Comparison of ENCODE assay signal across 18 cellular contexts in the genomic region with DNA sequence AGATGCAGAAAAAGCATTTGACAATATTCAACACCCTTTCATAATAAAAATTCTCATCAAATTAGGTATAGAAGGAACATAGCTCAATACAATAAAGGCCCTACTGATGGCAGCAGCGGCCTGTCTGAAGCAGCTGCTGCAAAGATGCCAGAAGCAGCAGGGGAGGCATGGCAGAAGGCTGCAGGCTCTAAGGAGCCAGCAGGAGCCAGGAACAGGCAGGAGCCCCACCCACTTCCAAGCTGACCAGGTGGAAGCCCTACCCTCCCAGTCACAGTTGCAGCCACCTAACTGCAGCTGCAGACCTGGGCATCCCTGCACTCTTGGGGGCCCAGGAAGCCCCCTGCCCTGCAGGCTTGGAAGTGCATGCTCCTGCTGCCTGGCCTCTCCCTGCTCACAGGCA. TPM values are rescaled to one million over a fixed set of nuclear protein-coding genes. Genes with fewer than 3 reads are reported as not detected.
DNase-seq lines count a peak whose midpoint lies in the region; ATAC-seq and TF ChIP-seq lines count a peak whose summit lies in the region.
"Had no signal": no experiment of that assay in that cellular context is flagged by ENCODE, and none has a peak within 500 bp of the region (broad histone marks: within the 10 kb centered on the region; RNA-seq: fewer than 3 reads in every experiment).

No MANE protein-coding gene starts in this region.

- no peak overlapping the region for H3K4me3 Mint-ChIP-seq in effector memory CD8-positive, alpha-beta T cell
- H3K4me3 Mint-ChIP-seq: activated CD8-positive, alpha-beta T cell treated with anti-CD3 and anti-CD28 coated beads for 36 hours; activated T-cell treated with anti-CD3 and anti-CD28 coated beads, Interleukin-2, amount 50 U/mL, for 4 hours; memory B cell; nephron had no signal

- no peak for TF ChIP-seq CTCF in GM13977 (IDR thresholded peaks at IDR 0.05; ENCODE audit: extremely low read depth, insufficient read depth, missing control alignments)

- ATAC-seq in effector memory CD8-positive, alpha-beta T cell (replicated peaks), result no peak
- no peak for ATAC-seq in GM21717 (IDR thresholded peaks at IDR 0.05; ENCODE audit: unreplicated experiment)
- ATAC-seq: activated CD8-positive, alpha-beta T cell treated with anti-CD3 and anti-CD28 coated beads for 36 hours; activated naive CD4-positive, alpha-beta T cell treated with anti-CD3 and anti-CD28 coated beads, Interleukin-2, amount 50 U/mL, for 72 hours; activated T-cell treated with anti-CD3 and anti-CD28 coated beads, Interleukin-2, amount 50 U/mL, for 4 hours; body of pancreas had no signal

- H3K27me3 Mint-ChIP-seq in effector memory CD8-positive, alpha-beta T cell, result peaks cover 32 to 51% of the 10 kb centered on the region in 2 donors

- H3K36me3 Mint-ChIP-seq in effector memory CD8-positive, alpha-beta T cell (ENCODE audit: insufficient read depth), result no peaks in the 10 kb centered on the region
- H3K36me3 Mint-ChIP-seq: activated naive CD4-positive, alpha-beta T cell treated with anti-CD3 and anti-CD28 coated beads, Interleukin-2, amount 50 U/mL, for 72 hours had no signal

- H3K27ac Mint-ChIP-seq in effector memory CD8-positive, alpha-beta T cell, result no peak overlapping the region
- H3K27ac Mint-ChIP-seq: activated CD8-positive, alpha-beta T cell treated with anti-CD3 and anti-CD28 coated beads for 36 hours; activated naive CD4-positive, alpha-beta T cell treated with anti-CD3 and anti-CD28 coated beads, Interleukin-2, amount 50 U/mL, for 72 hours; memory B cell; nephron had no signal

- no peaks in the 10 kb centered on the region for H3K4me1 Mint-ChIP-seq in effector memory CD8-positive, alpha-beta T cell (ENCODE audit: low read depth in 2 of 2)
- H3K4me1 Mint-ChIP-seq: memory B cell, nephron had no signal

- in situ Hi-C loops in GM13977 (cut with MboI; ENCODE audit: low pct_unique_long_range_greater_than_20kb, low sequenced_read_pairs, unreplicated experiment), result no loop called here

- DNase-seq in ELF-1 (ENCODE audit: low read depth, low spot score) (peak; percentile 44), SK-N-DZ (ENCODE audit: low spot score) (peak; percentile 16), iPS DF 19.7 (ENCODE audit: low read depth, low spot score) (peak; percentile 57), GM13977 (ENCODE audit: low spot score) (no peak), NCI-H2227 treated with DMSO at 0.1 percent for 48 hours (lab: John Stamatoyannopoulos, UW) (no peak)
- DNase-seq in effector memory CD8-positive, alpha-beta T cell, result no peak
- DNase-seq: activated T-cell treated with anti-CD3 and anti-CD28 coated beads, Interleukin-2, amount 50 U/mL, for 4 hours; body of pancreas; dermis blood vessel endothelial cell; kidney; NCI-H187; SW 1271 had no signal

- peaks cover 0 to 3% of the 10 kb centered on the region in 2 donors for H3K9me3 Mint-ChIP-seq in effector memory CD8-positive, alpha-beta T cell
- H3K9me3 Mint-ChIP-seq: activated CD8-positive, alpha-beta T cell treated with anti-CD3 and anti-CD28 coated beads for 36 hours; activated naive CD4-positive, alpha-beta T cell treated with anti-CD3 and anti-CD28 coated beads, Interleukin-2, amount 50 U/mL, for 72 hours; nephron had no signal

- peak; percentile 54 for TF ChIP-seq RAD21 in Ishikawa (IDR thresholded peaks at IDR 0.05; ENCODE audit: low read depth)

- no peak for TF ChIP-seq EP300 in Ishikawa (IDR thresholded peaks at IDR 0.05; ENCODE audit: borderline replicate concordance)

TF ChIP-seq in Ishikawa, 13 proteins besides CTCF, POLR2A, EP300 and RAD21:
- no peak for TF ChIP-seq TEAD4 (IDR thresholded peaks at IDR 0.05)

RNA-seq across cellular contexts. Expression of a gene that starts 18.2 kb away (rescaled TPM):
- polyA plus RNA-seq in SK-N-DZ (2014; cell fraction: cytosol; rRNA removed), result 0.05 TPM in 1 of 2 replicates, not detected in the other
- 0.20 TPM in 1 of 2 replicates, not detected in the other for polyA plus RNA-seq in SK-N-DZ (2014; cell fraction: nucleus; rRNA removed)

RNA-seq across cellular contexts. Expression of a gene that starts 27.8 kb away (rescaled TPM):
- not detected in 2 replicates for polyA plus RNA-seq in SK-N-DZ (2014; cell fraction: cytosol; rRNA removed)
- not detected in 2 replicates for polyA plus RNA-seq in SK-N-DZ (2014; cell fraction: nucleus; rRNA removed)

RNA-seq across cellular contexts. Expression of a gene that starts 34.8 kb away (rescaled TPM):
- not detected in 2 replicates for polyA plus RNA-seq in SK-N-DZ (2014; cell fraction: cytosol; rRNA removed)
- polyA plus RNA-seq in SK-N-DZ (2014; cell fraction: nucleus; rRNA removed), result not detected in 2 replicates

RNA-seq across cellular contexts. Expression of a gene that starts 45.2 kb away (rescaled TPM):
- polyA plus RNA-seq in SK-N-DZ (2014; cell fraction: cytosol; rRNA removed), result not detected in 2 replicates
- not detected in 2 replicates for polyA plus RNA-seq in SK-N-DZ (2014; cell fraction: nucleus; rRNA removed)

RNA-seq across cellular contexts. Expression of a gene that starts 45.9 kb away (rescaled TPM):
- 0.25 and 0.29 TPM in 2 replicates for polyA plus RNA-seq in SK-N-DZ (2014; cell fraction: cytosol; rRNA removed)
- 0.26 and 0.30 TPM in 2 replicates for polyA plus RNA-seq in SK-N-DZ (2014; cell fraction: nucleus; rRNA removed)

Comparison
In these comparisons a context has a peak if more than half of its experiments do, and no peak if none do; other contexts are left out.
1. DNase-seq: peak in ELF-1 (single experiment), SK-N-DZ (single experiment) and iPS DF 19.7 (single experiment); none in effector memory CD8-positive, alpha-beta T cell (0 of 3), GM13977 (single experiment) and NCI-H2227 treated with DMSO at 0.1 percent for 48 hours (single experiment).